8 cellular contexts compared by ENCODE assay signal in the genomic region with DNA sequence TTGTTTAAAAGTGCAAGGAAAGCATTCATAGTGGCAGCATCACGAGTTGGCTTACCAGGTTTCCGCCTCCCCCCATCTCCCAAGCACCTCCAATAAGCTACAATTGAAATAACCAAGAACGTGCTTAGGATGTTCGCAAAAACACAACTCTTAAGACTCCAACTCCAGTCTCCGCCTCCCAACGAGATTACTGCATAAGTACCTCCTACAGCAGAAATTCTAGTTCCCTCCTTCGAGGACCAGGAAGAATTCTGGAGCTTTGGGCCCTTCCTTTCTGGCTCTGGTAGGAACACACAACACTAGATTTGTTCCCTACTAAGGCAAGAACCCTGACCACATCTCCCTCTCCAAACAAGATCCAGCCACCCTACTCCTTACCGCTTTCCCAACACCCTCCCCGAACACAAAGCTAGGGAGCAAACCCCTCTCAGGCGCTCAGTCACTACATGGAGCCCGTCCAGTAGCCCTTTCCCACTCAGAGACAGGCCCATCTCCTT. TPM values are rescaled to one million over a fixed set of nuclear protein-coding genes. Genes with fewer than 3 reads are reported as not detected.
DNase-seq lines count a peak whose midpoint lies in the region; ATAC-seq, FAIRE-seq and TF ChIP-seq lines count a peak whose summit lies in the region.

No MANE protein-coding gene starts in this region.

- WGBS in heart right ventricle, 2 donors = 1 to 4% methylated on average over 11 of the region's 11 CpGs

- H3K27ac Mint-ChIP-seq in activated naive CD8-positive, alpha-beta T cell treated with anti-CD3 and anti-CD28 coated beads for 36 hours = peak overlapping the region; percentile 90

- intact Hi-C loops in heart right ventricle (cut with DNase I) = loop anchor here in 7 of 10 donors (1.0 to 10.0 kb wide), 8 partner anchors 37 to 220 kb away; a partner anchor contains a TSS

- peaks cover 4 to 66% (median 59%) of the 10 kb centered on the region in 9 donors for H3K4me1 ChIP-seq in heart right ventricle

- H3K27me3 Mint-ChIP-seq in activated naive CD8-positive, alpha-beta T cell treated with anti-CD3 and anti-CD28 coated beads for 36 hours = no peaks in the 10 kb centered on the region

- FAIRE-seq in GM19239 (lab: Jason Lieb, UNC) (peak; percentile 84), urothelium cell line (lab: Jason Lieb, UNC) (no peak)

- DNase-seq in A172 (ENCODE audit: low spot score) (peak; percentile 76), GM19239 (ENCODE audit: insufficient read length, low spot score) (no peak), OCI-M1 (lab: John Stamatoyannopoulos, UW) (peak; percentile 85), heart right ventricle (peak in 1 of 2 donors; percentile 47), putamen (ENCODE audit: low spot score) (peak; percentile 49), urothelium cell line (ENCODE audit: low spot score) (no peak)
- DNase-seq in activated naive CD8-positive, alpha-beta T cell treated with anti-CD3 and anti-CD28 coated beads for 36 hours = peak; percentile 34

- no peaks in the 10 kb centered on the region for H3K9me3 Mint-ChIP-seq in activated naive CD8-positive, alpha-beta T cell treated with anti-CD3 and anti-CD28 coated beads for 36 hours

- ATAC-seq in heart right ventricle (peak in 4 of 8 donors; percentile 17 to 38 (median 24)), GM19463 (IDR thresholded peaks at IDR 0.05; ENCODE audit: unreplicated experiment) (no peak)

- peak overlapping the region; percentile 98 for H3K4me3 Mint-ChIP-seq in activated naive CD8-positive, alpha-beta T cell treated with anti-CD3 and anti-CD28 coated beads for 36 hours

- peaks cover 40% of the 10 kb centered on the region for H3K4me1 Mint-ChIP-seq in activated naive CD8-positive, alpha-beta T cell treated with anti-CD3 and anti-CD28 coated beads for 36 hours

- no peaks in the 10 kb centered on the region for H3K27me3 ChIP-seq in heart right ventricle

- H3K36me3 Mint-ChIP-seq in activated naive CD8-positive, alpha-beta T cell treated with anti-CD3 and anti-CD28 coated beads for 36 hours = peaks cover 15% of the 10 kb centered on the region

- H3K36me3 ChIP-seq in heart right ventricle = no peaks in the 10 kb centered on the region

- H3K4me3 ChIP-seq in heart right ventricle = peak overlapping the region; percentile 69 to 95 (median 86)

- H3K27ac ChIP-seq in heart right ventricle = peak overlapping the region; percentile 95 to 100 (median 99)

- H3K9me3 ChIP-seq in heart right ventricle = no peaks in the 10 kb centered on the region

- no peak for TF ChIP-seq CTCF in heart right ventricle (IDR thresholded peaks at IDR 0.05)

RNA-seq across cellular contexts. Expression of a gene that starts 0.7 kb away (rescaled TPM):
- 65.5 and 71.3 TPM in 2 replicates for total RNA-seq in A172 (2014; rRNA removed; shearing (Covaris generic))
- 10 to 100 TPM; 13.4 to 14.5 TPM for total RNA-seq in activated naive CD8-positive, alpha-beta T cell treated with anti-CD3 and anti-CD28 coated beads for 36 hours
- total RNA-seq in heart right ventricle = 10 to 100 TPM; 11.4 to 20.0 (median 14.6) TPM
- 1 to 10 TPM; 7.3 to 9.4 TPM for polyA plus RNA-seq in heart right ventricle

Comparison
In these comparisons a context has a peak if more than half of its experiments do, and no peak if none do; other contexts are left out.
1. DNase-seq: peak in A172 (single experiment), OCI-M1 (single experiment), activated naive CD8-positive, alpha-beta T cell treated with anti-CD3 and anti-CD28 coated beads for 36 hours (single experiment) and putamen (single experiment); none in GM19239 (single experiment) and urothelium cell line (single experiment).